In the genomic region with DNA sequence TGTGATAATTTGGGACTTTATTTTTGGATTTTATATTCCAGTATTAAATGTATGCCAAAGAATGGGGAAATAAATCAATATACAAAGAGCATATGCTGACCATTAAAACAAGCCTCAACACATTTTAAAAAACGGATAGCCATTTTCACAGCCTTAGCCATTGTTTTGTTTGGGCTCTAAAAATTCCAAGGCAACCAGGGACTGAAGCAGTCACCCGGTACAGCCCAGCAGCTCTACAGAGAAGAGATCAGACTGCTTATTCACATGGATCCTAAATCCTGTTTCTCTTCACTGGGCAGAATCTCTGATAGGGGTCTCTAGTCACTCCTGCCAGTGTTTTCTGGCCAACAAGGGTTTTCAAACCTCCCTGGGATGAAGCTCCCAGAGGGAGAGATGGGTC, we compare ENCODE assay signal across 24 cellular contexts.
DNase-seq lines count a peak whose midpoint lies in the region; ATAC-seq, FAIRE-seq and TF ChIP-seq lines count a peak whose summit lies in the region.
"Had no signal": no experiment of that assay in that cellular context is flagged by ENCODE, and none has a peak within 500 bp of the region (broad histone marks: within the 10 kb centered on the region; RNA-seq: fewer than 3 reads in every experiment).

No MANE protein-coding gene starts in this region.

- no peak for FAIRE-seq in bronchial epithelial cell (lab: Jason Lieb, UNC)
- FAIRE-seq: GM12891 had no signal

- H3K4me1 ChIP-seq in effector memory CD4-positive, alpha-beta T cell (ENCODE audit: control insufficient read depth, insufficient read depth, low read length, poor library complexity, severe bottlenecking): no peaks in the 10 kb centered on the region
- H3K4me1 ChIP-seq: BE2C, Caco-2 had no signal

- no peak overlapping the region for H3K4me3 ChIP-seq in bronchial epithelial cell (ENCODE audit: low read depth, low read length)
- H3K4me3 ChIP-seq in effector memory CD4-positive, alpha-beta T cell (ENCODE audit: insufficient read depth, low read depth, low read length, poor library complexity, severe bottlenecking): no peak overlapping the region

- no peak for TF ChIP-seq CTCF in bronchial epithelial cell (IDR thresholded peaks at IDR 0.05; ENCODE audit: insufficient read depth, low read length, severe bottlenecking)

- H3K27me3 ChIP-seq in bronchial epithelial cell (ENCODE audit: control insufficient read depth, insufficient read depth, low read length): no peaks in the 10 kb centered on the region
- no peaks in the 10 kb centered on the region for H3K27me3 ChIP-seq in effector memory CD4-positive, alpha-beta T cell (replicated peaks; ENCODE audit: control insufficient read depth, insufficient read depth, low read length, poor library complexity, severe bottlenecking)
- H3K27me3 ChIP-seq: BE2C had no signal

- DNase-seq in Daoy (ENCODE audit: low read depth) (peak; percentile 29), RPMI7951 (ENCODE audit: low read depth) (peak; percentile 52), bronchial epithelial cell (ENCODE audit: low read depth) (peak; percentile 35), kidney tubule cell (ENCODE audit: low spot score) (peak; percentile 76), globus pallidus (ENCODE audit: low spot score) (no peak)
- DNase-seq in effector memory CD4-positive, alpha-beta T cell: no peak
- DNase-seq: 8988T; BE2C; Caco-2; CD4-positive, CD25-positive, alpha-beta regulatory T cell; DMS153; EL; GOT3; KG1; NCI-H1417; NCI-H187; NCI-H2227 treated with DMSO at 0.1 percent for 48 hours; NCI-H510A treated with DMSO at 0.1 percent for 48 hours; NCI-H774; RPMI8226; SIG-M5 had no signal

- H3K27ac ChIP-seq in effector memory CD4-positive, alpha-beta T cell (ENCODE audit: insufficient read depth, low read length, poor library complexity, severe bottlenecking): no peak overlapping the region

- H3K36me3 ChIP-seq in bronchial epithelial cell (ENCODE audit: control insufficient read depth, insufficient read depth, low read length): no peaks in the 10 kb centered on the region
- H3K36me3 ChIP-seq in effector memory CD4-positive, alpha-beta T cell (ENCODE audit: control insufficient read depth, insufficient read depth, low read length): no peaks in the 10 kb centered on the region
- H3K36me3 ChIP-seq: BE2C had no signal

- ATAC-seq in GM21723 (IDR thresholded peaks at IDR 0.05; ENCODE audit: unreplicated experiment): no peak
- ATAC-seq in HG03280 (IDR thresholded peaks at IDR 0.05; ENCODE audit: unreplicated experiment): no peak

- H3K9me3 ChIP-seq in effector memory CD4-positive, alpha-beta T cell (ENCODE audit: control insufficient read depth, low read length): no peaks in the 10 kb centered on the region
- H3K9me3 ChIP-seq: BE2C, Caco-2 had no signal

Comparison
In these comparisons a context has a peak if more than half of its experiments do, and no peak if none do; other contexts are left out.
1. DNase-seq: peak in Daoy (single experiment), RPMI7951 (single experiment), bronchial epithelial cell (single experiment) and kidney tubule cell (single experiment); none in globus pallidus (single experiment) and effector memory CD4-positive, alpha-beta T cell (0 of 3).